8 cellular contexts compared by ENCODE assay signal in genomic region chr5:39073759-39074008, GRCh38. TPM values are rescaled to one million over a fixed set of nuclear protein-coding genes. Genes with fewer than 3 reads are reported as not detected.
A peak's percentile ranks its signal among the peaks of the same experiment; 100 is the strongest.
DNase-seq lines count a peak whose midpoint lies in the region; ATAC-seq and TF ChIP-seq lines count a peak whose summit lies in the region.

No MANE protein-coding gene starts in this region.

- H3K27ac ChIP-seq in BLaER1 (peak overlapping the region; percentile 98), thoracic aorta (peak overlapping the region; percentile 99)

- ATAC-seq in GM19395 (IDR thresholded peaks at IDR 0.05; ENCODE audit: unreplicated experiment) (peak; percentile 35), HG03354 (IDR thresholded peaks at IDR 0.05; ENCODE audit: poor library complexity, severe bottlenecking, unreplicated experiment) (peak; percentile 33), left lobe of liver (peak; percentile 70), thoracic aorta (ENCODE audit: insufficient number of reproducible peaks, low FRiP score, low read depth) (peak; percentile 14)

- peak overlapping the region; percentile 81 for H3K4me2 ChIP-seq in BLaER1

- H3K36me3 ChIP-seq in BLaER1 (peaks cover 14% of the 10 kb centered on the region), adipocyte (ENCODE audit: control insufficient read depth, insufficient read depth, low read length, severe bottlenecking) (peaks cover 8% of the 10 kb centered on the region), thoracic aorta (no peaks in the 10 kb centered on the region)

- TF ChIP-seq CTCF in thoracic aorta (IDR thresholded peaks at IDR 0.05) = no peak

- H3K9me3 ChIP-seq in BLaER1 (peaks cover 9% of the 10 kb centered on the region; the same call in 1 of the 2 replicates), adipocyte (ENCODE audit: control insufficient read depth, low read length) (no peaks in the 10 kb centered on the region), thoracic aorta (no peaks in the 10 kb centered on the region)

- DNase-seq in adipocyte (ENCODE audit: low read depth) (peak; percentile 73), left lobe of liver (ENCODE audit: low spot score) (no peak), thoracic aorta (ENCODE audit: low spot score) (no peak), NK-92 (lab: John Stamatoyannopoulos, UW; ENCODE audit: unreplicated experiment) (no peak), GM19240 (ENCODE audit: insufficient read length, low spot score) (no peak)

- H3K4me3 ChIP-seq in BLaER1 (peak overlapping the region; percentile 92), adipocyte (ENCODE audit: low read length) (peak overlapping the region; percentile 99), thoracic aorta (peak overlapping the region; percentile 99)

- H4K20me1 ChIP-seq in BLaER1 = peaks cover 47% of the 10 kb centered on the region

- H3K27me3 ChIP-seq in BLaER1 = no peaks in the 10 kb centered on the region
- H3K27me3 ChIP-seq in adipocyte (replicated peaks; ENCODE audit: control insufficient read depth, insufficient read depth, low read length) = no peaks in the 10 kb centered on the region
- H3K27me3 ChIP-seq in thoracic aorta (replicated peaks; ENCODE audit: insufficient read depth) = no peaks in the 10 kb centered on the region

- H3K4me1 ChIP-seq in BLaER1 (peaks cover 37% of the 10 kb centered on the region), adipocyte (ENCODE audit: control insufficient read depth, insufficient read depth, low read length) (peaks cover 27% of the 10 kb centered on the region), thoracic aorta (ENCODE audit: control insufficient read depth in 1 of 2, low read depth in 2 of 2) (peaks cover 11 to 38% of the 10 kb centered on the region in 2 donors)

- H3K9ac ChIP-seq in BLaER1 (peak overlapping the region; percentile 98), adipocyte (ENCODE audit: low read length) (peak overlapping the region; percentile 99)

RNA-seq across cellular contexts. Expression of gene RICTOR, which starts 0.5 kb away (rescaled TPM):
- 12.0 TPM for total RNA-seq in left lobe of liver
- 10 to 100 TPM; 35.6 to 50.4 TPM for total RNA-seq in thoracic aorta

Comparison
In these comparisons a context has a peak if more than half of its experiments do, and no peak if none do; other contexts are left out.
1. ATAC-seq: peak in every context shown above with its lines; median percentile 70 in left lobe of liver; 35 in GM19395; 33 in HG03354; 14 in thoracic aorta.